ENCODE assay signal across 28 cellular contexts in genomic region chr5:131943914-131944313, GRCh38. TPM values are rescaled to one million over a fixed set of nuclear protein-coding genes. Genes with fewer than 3 reads are reported as not detected.
"Had no signal": no experiment of that assay in that cellular context is flagged by ENCODE, and none has a peak within 500 bp of the region (broad histone marks: within the 10 kb centered on the region; RNA-seq: fewer than 3 reads in every experiment).

No MANE protein-coding gene starts in this region.

- H3K9me3 ChIP-seq: thyroid gland had no signal

- H3K4me1 ChIP-seq: foreskin keratinocyte, thyroid gland had no signal

- H3K27me3 ChIP-seq: cardiac muscle cell, thyroid gland had no signal

- ATAC-seq: activated naive CD8-positive, alpha-beta T cell treated with anti-CD3 and anti-CD28 coated beads, Interleukin-2, amount 50 U/mL, for 24 hours; foreskin keratinocyte; left ventricle myocardium superior; natural killer cell; sciatic nerve; T-helper 17 cell had no signal

- DNase-seq: activated CD4-positive, alpha-beta T cell treated with anti-CD3 and anti-CD28 coated beads for 4 hours; activated CD4-positive, alpha-beta T cell treated with anti-CD3 and anti-CD28 coated beads, Interleukin-2, amount 50 U/mL, for 48 hours; activated CD4-positive, CD25-positive, alpha-beta regulatory T cell; activated gamma-delta T cell; activated naive CD4-positive, alpha-beta T cell treated with anti-CD3 and anti-CD28 coated beads, Interleukin-2, amount 50 U/mL, for 16 hours; activated naive CD8-positive, alpha-beta T cell treated with anti-CD3 and anti-CD28 coated beads, Interleukin-2, amount 50 U/mL, for 24 hours; dermis blood vessel endothelial cell; effector CD8-positive, alpha-beta T cell; erythroblast; foreskin keratinocyte; left ventricle myocardium superior; mammary epithelial cell; natural killer cell; stimulated activated CD4-positive, alpha-beta T cell treated with anti-CD3 and anti-CD28 coated beads, Interleukin-15, amount 100 ng/mL, for 24 hours; stimulated activated naive CD4-positive, alpha-beta T cell treated with Interleukin-2 at 50 U/mL for 16 hours; substantia nigra; T-helper 17 cell; thyroid gland had no signal

- H3K36me3 ChIP-seq: cardiac muscle cell, thyroid gland had no signal

- H3K4me2 ChIP-seq: smooth muscle cell had no signal

- H3K27ac ChIP-seq: cardiac muscle cell, foreskin keratinocyte, thyroid gland had no signal

- H3K4me3 ChIP-seq: cardiac muscle cell, smooth muscle cell, thyroid gland had no signal

RNA-seq across cellular contexts. Expression of gene MEIKIN, which starts 1.5 kb away (rescaled TPM):
- total RNA-seq: activated T-helper 1 cell treated with anti-CD3 and anti-CD28 coated beads, Interleukin-12 subunit alpha, Interleukin-12 subunit beta, Interleukin-2, Interleukin-4 antibody, amounts not matched to agents 30 ng/mL and 10 ng/mL and 1 ng/mL, durations not matched to agents 14 hours and 24 hours and 36 hours; cardiac muscle cell; dermis blood vessel endothelial cell; fibroblast of lung; foreskin keratinocyte; glomerular endothelial cell; left ventricle myocardium superior; mammary epithelial cell; mesothelial cell of epicardium; osteoblast; renal cortical epithelial cell; sciatic nerve; smooth muscle cell; thyroid gland; ureter had no signal
